Comparison of ENCODE assay signal across 15 cellular contexts in the genomic region with DNA sequence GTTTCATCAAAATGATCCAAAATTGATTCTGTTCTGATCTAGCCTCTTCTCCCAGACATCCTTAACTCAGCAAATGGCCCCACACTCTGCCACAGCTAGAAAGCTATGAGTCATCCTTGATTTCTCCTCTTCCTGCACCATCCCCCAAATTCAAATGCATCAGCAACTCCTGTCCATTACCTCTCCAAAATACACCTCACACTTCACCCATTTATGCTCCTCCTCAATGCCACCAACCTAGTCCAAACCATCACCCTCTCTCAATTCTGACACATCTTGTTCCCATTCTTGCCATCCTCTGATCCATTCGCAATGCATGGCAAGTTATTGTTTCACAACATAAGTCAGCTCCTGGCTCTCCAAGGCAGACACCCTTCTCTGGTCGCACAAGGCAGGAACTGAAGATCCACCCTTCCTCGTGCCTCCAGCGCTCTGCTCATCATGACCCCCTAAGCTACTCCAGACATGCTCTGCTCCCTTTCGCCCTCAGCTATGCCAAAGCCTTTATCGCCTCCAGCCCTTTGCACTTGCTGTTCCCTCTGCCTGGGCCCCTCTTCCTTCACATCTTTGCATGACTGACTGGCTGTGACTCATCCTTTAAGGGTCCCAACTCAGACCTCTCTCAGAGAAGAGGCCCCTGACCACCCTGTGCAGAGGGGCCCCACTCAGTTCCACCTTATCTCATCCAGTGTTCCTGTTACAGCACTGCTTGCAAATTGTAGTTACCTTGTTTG.
DNase-seq lines count a peak whose midpoint lies in the region; ATAC-seq and TF ChIP-seq lines count a peak whose summit lies in the region.
"Had no signal": no experiment of that assay in that cellular context is flagged by ENCODE, and none has a peak within 500 bp of the region (broad histone marks: within the 10 kb centered on the region; RNA-seq: fewer than 3 reads in every experiment).

No MANE protein-coding gene starts in this region.

- H3K9me3 ChIP-seq in endodermal cell (ENCODE audit: control insufficient read depth, low read length) = no peaks in the 10 kb centered on the region
- H3K9me3 ChIP-seq: gastrocnemius medialis had no signal

- no peak overlapping the region for H3K4me3 ChIP-seq in endodermal cell (ENCODE audit: low read length)
- H3K4me3 ChIP-seq: gastrocnemius medialis had no signal

- H3K4me3 Mint-ChIP-seq in endodermal cell = no peak overlapping the region
- H3K4me3 Mint-ChIP-seq: activated B cell treated with CpG ODN at 0.5 μM for 24 hours; activated T-helper 17 cell treated with anti-CD3 and anti-CD28 coated beads, Interleukin-2, amount 50 U/mL, for 72 hours; central memory CD8-positive, alpha-beta T cell; stimulated activated naive CD8-positive, alpha-beta T cell treated with anti-CD3 and anti-CD28 coated beads, Interleukin-15, Interleukin-2, amounts not matched to agents 100 ng/mL and 50 ng/mL, for 24 hours had no signal

- H3K36me3 Mint-ChIP-seq in endodermal cell (ENCODE audit: low read depth) = peaks cover 19% of the 10 kb centered on the region

- no peaks in the 10 kb centered on the region for H3K36me3 ChIP-seq in endodermal cell (ENCODE audit: control insufficient read depth, insufficient read depth, low read length)
- H3K36me3 ChIP-seq: gastrocnemius medialis had no signal

- peak; percentile 52 for DNase-seq in M059J (ENCODE audit: low read depth)
- DNase-seq in endodermal cell = no peak
- peak; percentile 40 for DNase-seq in renal cortical epithelial cell (ENCODE audit: low read depth)
- DNase-seq in KBM-7 = no peak
- DNase-seq in iPS-NIHi11 (ENCODE audit: low spot score) = no peak
- DNase-seq in middle frontal gyrus (ENCODE audit: extremely low spot score, low spot score) = no peak
- DNase-seq: activated B cell treated with CpG ODN at 0.5 μM for 24 hours, COR-L47, gastrocnemius medialis, nucleus accumbens had no signal

- no peaks in the 10 kb centered on the region for H3K27me3 ChIP-seq in endodermal cell (ENCODE audit: control insufficient read depth, insufficient read depth, low read length, poor library complexity, severe bottlenecking)
- H3K27me3 ChIP-seq: gastrocnemius medialis had no signal

- peak; percentile 61 for ATAC-seq in GM21717 (IDR thresholded peaks at IDR 0.05; ENCODE audit: unreplicated experiment)
- ATAC-seq in GM19467 (IDR thresholded peaks at IDR 0.05; ENCODE audit: unreplicated experiment) = no peak
- ATAC-seq: activated T-helper 17 cell treated with anti-CD3 and anti-CD28 coated beads, Interleukin-2, amount 50 U/mL, for 72 hours; gastrocnemius medialis had no signal

- TF ChIP-seq CTCF in endodermal cell (conservative IDR thresholded peaks at IDR 0.05) = no peak

- in situ Hi-C loops in KBM-7 (cut with MboI; ENCODE audit: low pct_unique_long_range_greater_than_20kb, low sequenced_read_pairs) = no loop called here

- H3K27ac Mint-ChIP-seq in endodermal cell = peak overlapping the region; percentile 12
- H3K27ac Mint-ChIP-seq: activated B cell treated with CpG ODN at 0.5 μM for 24 hours; activated T-helper 17 cell treated with anti-CD3 and anti-CD28 coated beads, Interleukin-2, amount 50 U/mL, for 72 hours; stimulated activated naive CD8-positive, alpha-beta T cell treated with anti-CD3 and anti-CD28 coated beads, Interleukin-15, Interleukin-2, amounts not matched to agents 100 ng/mL and 50 ng/mL, for 24 hours had no signal

- peaks cover 4% of the 10 kb centered on the region for H3K9me3 Mint-ChIP-seq in endodermal cell
- H3K9me3 Mint-ChIP-seq: activated B cell treated with CpG ODN at 0.5 μM for 24 hours; activated T-helper 17 cell treated with anti-CD3 and anti-CD28 coated beads, Interleukin-2, amount 50 U/mL, for 72 hours; central memory CD8-positive, alpha-beta T cell; stimulated activated naive CD8-positive, alpha-beta T cell treated with anti-CD3 and anti-CD28 coated beads, Interleukin-15, Interleukin-2, amounts not matched to agents 100 ng/mL and 50 ng/mL, for 24 hours had no signal

- no peaks in the 10 kb centered on the region for H3K4me1 ChIP-seq in endodermal cell (ENCODE audit: control insufficient read depth, insufficient read depth, low read length)
- H3K4me1 ChIP-seq: gastrocnemius medialis had no signal

- H3K27ac ChIP-seq in endodermal cell (ENCODE audit: low read depth, low read length) = no peak overlapping the region
- H3K27ac ChIP-seq: gastrocnemius medialis had no signal

- peaks cover 37% of the 10 kb centered on the region for H3K4me1 Mint-ChIP-seq in endodermal cell
- H3K4me1 Mint-ChIP-seq: activated B cell treated with CpG ODN at 0.5 μM for 24 hours; activated T-helper 17 cell treated with anti-CD3 and anti-CD28 coated beads, Interleukin-2, amount 50 U/mL, for 72 hours; central memory CD8-positive, alpha-beta T cell had no signal

- WGBS in endodermal cell (ENCODE audit: insufficient coverage in 1 of 2, insufficient read length in 1 of 2), 2 experiments = 93 to 94% methylated on average over 6 of the region's 6 CpGs

- no peak overlapping the region for H3K9ac ChIP-seq in endodermal cell (ENCODE audit: extremely low read depth, low read length, poor library complexity, severe bottlenecking)

- no peaks in the 10 kb centered on the region for H3K27me3 Mint-ChIP-seq in endodermal cell (ENCODE audit: insufficient read depth)

Comparison
In these comparisons a context has a peak if more than half of its experiments do, and no peak if none do; other contexts are left out.
1. DNase-seq: peak in M059J (single experiment) and renal cortical epithelial cell (single experiment); none in endodermal cell (single experiment), KBM-7 (single experiment), iPS-NIHi11 (single experiment) and middle frontal gyrus (single experiment).